ENCODE assay signal across 22 cellular contexts in genomic region chr13:40240293-40240692, GRCh38.
"Had no signal": no experiment of that assay in that cellular context is flagged by ENCODE, and none has a peak within 500 bp of the region (broad histone marks: within the 10 kb centered on the region; RNA-seq: fewer than 3 reads in every experiment).

No MANE protein-coding gene starts in this region.

- DNase-seq: Kasumi-1; MM.1S; NCI-H1092 treated with DMSO at 0.1 percent for 48 hours; NCI-H1417 treated with DMSO at 0.1 percent for 48 hours; NCI-H146; NCI-H1694 treated with DMSO at 0.1 percent for 48 hours; NCI-H1930; NCI-H2081; NCI-H2107; NCI-H2227 treated with DMSO at 0.1 percent for 48 hours; NCI-H524; NCI-H526 treated with DMSO at 0.1 percent for 48 hours; NCI-H748 treated with DMSO at 0.1 percent for 48 hours; NK-92 treated with Interleukin-12 subunit alpha and Interleukin-12 subunit beta, amount 100 ng/mL, for 24 hours; PC-3; SHP77; SK-N-SH had no signal

- H3K9me3 ChIP-seq: SK-N-SH had no signal

- FAIRE-seq: HTR-8/SVneo, K562 had no signal

- H3K4me3 ChIP-seq: K562 had no signal

- H3K9ac ChIP-seq: KMS-11, SK-N-SH had no signal

- H3K4me2 ChIP-seq: KMS-11, SK-N-SH had no signal

- H3K27ac ChIP-seq: HL-60, KMS-11, RWPE1 had no signal
